ENCODE assay signal across 14 cellular contexts in genomic region chr12:2384533-2385328, GRCh38.
A peak's percentile ranks its signal among the peaks of the same experiment; 100 is the strongest.
DNase-seq lines count a peak whose midpoint lies in the region; ATAC-seq and TF ChIP-seq lines count a peak whose summit lies in the region.
"Had no signal": no experiment of that assay in that cellular context is flagged by ENCODE, and none has a peak within 500 bp of the region (broad histone marks: within the 10 kb centered on the region; RNA-seq: fewer than 3 reads in every experiment).

No MANE protein-coding gene starts in this region.

- CTCF ChIA-PET in mammary epithelial cell (lab: Charles Lee; ENCODE audit: low non-redundant PET) = no interaction called here

- no peak for TF ChIP-seq EP300 in stomach (IDR thresholded peaks at IDR 0.05)

- H3K27me3 Mint-ChIP-seq in H9 (ENCODE audit: low read depth) = no peaks in the 10 kb centered on the region
- H3K27me3 Mint-ChIP-seq: naive B cell had no signal

- no peak overlapping the region for H2AK5ac ChIP-seq in H9 (ENCODE audit: insufficient read length, low read length)

- H2AFZ ChIP-seq in H9 (ENCODE audit: low read length) (no peak overlapping the region), mammary epithelial cell (ENCODE audit: low read depth, low read length) (peak overlapping the region; percentile 30)

- no peak overlapping the region for H2BK12ac ChIP-seq in H9 (ENCODE audit: insufficient read length, low read depth, low read length)

- no TSS peak for BruUV-seq in mammary epithelial cell (replicated peaks; lab: Mats Ljungman, UMichigan)

- DNase-seq in H9 (no peak), mammary epithelial cell (no peak), left kidney (ENCODE audit: low read depth, low spot score) (peak; percentile 63), stomach (no peak), ecto neural progenitor cell (ENCODE audit: low spot score) (no peak), BE2C (no peak)
- DNase-seq: activated CD4-positive, alpha-beta memory T cell treated with anti-CD3 and anti-CD28 coated beads, Interleukin-2, amount 10 ng/mL, durations not matched to agents 7 days and 5 days; amygdala; DMS79 treated with DMSO at 0.1 percent for 48 hours; GOT3; naive B cell; NCI-H526 treated with DMSO at 0.1 percent for 48 hours had no signal

- no peaks in the 10 kb centered on the region for H3K36me3 Mint-ChIP-seq in H9 (ENCODE audit: insufficient read depth in 1 of 3, low read depth in 3 of 3)
- H3K36me3 Mint-ChIP-seq: naive B cell had no signal

- peaks cover 4 to 6% of the 10 kb centered on the region in 2 experiments for H3K4me1 Mint-ChIP-seq in H9
- H3K4me1 Mint-ChIP-seq: naive B cell had no signal

- no peaks in the 10 kb centered on the region for H3K79me1 ChIP-seq in H9 (ENCODE audit: insufficient read depth, low read depth, low read length, poor library complexity, severe bottlenecking)

- H2BK20ac ChIP-seq in H9 (ENCODE audit: low read depth, low read length, poor library complexity, severe bottlenecking) = no peak overlapping the region

- no peak overlapping the region for H3K4ac ChIP-seq in H9 (ENCODE audit: low read depth, low read length)

- H3K27ac ChIP-seq in H9 (ENCODE audit: insufficient read length, low read depth, low read length) (no peak overlapping the region), mammary epithelial cell (ENCODE audit: insufficient read depth, low read depth, low read length) (no peak overlapping the region), stomach (peak overlapping the region in 4 of 5 donors; percentile 36 to 82 (median 66))

- no peak overlapping the region for H2BK5ac ChIP-seq in H9 (ENCODE audit: insufficient read length, low read length)

- no CpG with 5 or more reads among the region's 15 CpGs for WGBS in H9 (ENCODE audit: extremely low coverage, insufficient read length, low lambda C conversion rate)
- 27% methylated on average over 13 of the region's 15 CpGs for WGBS in mammary epithelial cell (ENCODE audit: low coverage, missing lambda C conversion rate)
- WGBS in stomach, 5 donors = 62 to 73% (median 68%) methylated on average over 15 of the region's 15 CpGs

- H3K4me1 ChIP-seq in H9 (ENCODE audit: insufficient read depth, low read length) (no peaks in the 10 kb centered on the region), mammary epithelial cell (ENCODE audit: insufficient read depth, low read length) (peaks cover 5% of the 10 kb centered on the region), stomach (peaks cover 0 to 52% (median 16%) of the 10 kb centered on the region in 4 donors), BE2C (no peaks in the 10 kb centered on the region)

- no peak for TF ChIP-seq POLR2A in stomach (IDR thresholded peaks at IDR 0.05)

- dilution Hi-C loops in mammary epithelial cell (cut with HindIII; ENCODE audit: low sequenced_read_pairs) = no loop called here

- no peak overlapping the region for H3K4me3 ChIP-seq in mammary epithelial cell (replicated peaks in 1 of 3; ENCODE audit: insufficient read depth in 1 of 3, low read depth in 2 of 3, low read length in 3 of 3)
- H3K4me3 ChIP-seq in stomach = peak overlapping the region in 1 of 4 donors; percentile 22
- H3K4me3 ChIP-seq in BE2C (ENCODE audit: low read depth, low read length) = no peak overlapping the region

- no peak overlapping the region for H2BK15ac ChIP-seq in H9 (ENCODE audit: low read depth, low read length)

- intact Hi-C loops in mammary epithelial cell (cut with micrococcal nuclease) (loop anchor here (10.0 kb wide), 1 partner anchor 330 kb away; the partner anchor contains the start of gene CACNA1C), stomach (cut with DNase I; ENCODE audit: low total_unique reads) (no loop called here)

- H3K23ac ChIP-seq in H9 (ENCODE audit: insufficient read length, low read depth, low read length) = no peak overlapping the region

- no peak overlapping the region for H4K91ac ChIP-seq in H9 (ENCODE audit: insufficient read length, low read depth, low read length)

- H4K8ac ChIP-seq in H9 (replicated peaks; ENCODE audit: insufficient read length, low read depth, low read length) = no peak overlapping the region

- H3K27me3 ChIP-seq in H9 (ENCODE audit: insufficient read depth, low read length) (no peaks in the 10 kb centered on the region), mammary epithelial cell (ENCODE audit: insufficient read depth, low read length) (no peaks in the 10 kb centered on the region), stomach (no peaks in the 10 kb centered on the region), BE2C (peaks cover 23% of the 10 kb centered on the region)

- H3K79me2 ChIP-seq in H9 (ENCODE audit: insufficient read depth, low read length) = no peaks in the 10 kb centered on the region
- no peaks in the 10 kb centered on the region for H3K79me2 ChIP-seq in mammary epithelial cell (ENCODE audit: insufficient read depth, low read length)

- H2BK120ac ChIP-seq in H9 (ENCODE audit: low read depth, low read length, poor library complexity, severe bottlenecking) = no peak overlapping the region

- no peak overlapping the region for H3K4me3 Mint-ChIP-seq in H9
- H3K4me3 Mint-ChIP-seq: activated CD4-positive, alpha-beta memory T cell treated with anti-CD3 and anti-CD28 coated beads, Interleukin-2, amount 10 ng/mL, durations not matched to agents 7 days and 5 days; naive B cell had no signal

- H4K20me1 ChIP-seq in H9 (ENCODE audit: control insufficient read depth, insufficient read depth, insufficient read length) (no peaks in the 10 kb centered on the region), mammary epithelial cell (ENCODE audit: insufficient read depth, low read length) (no peaks in the 10 kb centered on the region)

- H3K23me2 ChIP-seq in H9 (ENCODE audit: insufficient read length, low read depth, low read length, poor library complexity, severe bottlenecking) = no peaks in the 10 kb centered on the region

- no peak overlapping the region for H3T11ph ChIP-seq in H9 (ENCODE audit: low read length)

- ATAC-seq in HG02938 (IDR thresholded peaks at IDR 0.05; ENCODE audit: unreplicated experiment) (no peak), HG03095 (IDR thresholded peaks at IDR 0.05; ENCODE audit: unreplicated experiment) (no peak)

- TF ChIP-seq CTCF in H9 (conservative IDR thresholded peaks at IDR 0.05) = peak; percentile 29; the same call in 2 of the 3 replicates
- TF ChIP-seq CTCF in mammary epithelial cell (conservative IDR thresholded peaks at IDR 0.05 in 1 of 2, IDR thresholded peaks at IDR 0.05 in 1 of 2; ENCODE audit: extremely low read depth in 1 of 2, insufficient read depth in 1 of 2, low read depth in 1 of 2, low read length in 2 of 2) = peak in 1 of 2 donors; percentile 3
- no peak for TF ChIP-seq CTCF in stomach (IDR thresholded peaks at IDR 0.05)
- no peak for TF ChIP-seq CTCF in BE2C (IDR thresholded peaks at IDR 0.05; ENCODE audit: low read depth, low read length)

- no peak overlapping the region for H3K27ac Mint-ChIP-seq in H9
- H3K27ac Mint-ChIP-seq: activated CD4-positive, alpha-beta memory T cell treated with anti-CD3 and anti-CD28 coated beads, Interleukin-2, amount 10 ng/mL, durations not matched to agents 7 days and 5 days had no signal

- no peak overlapping the region for H4K5ac ChIP-seq in H9 (ENCODE audit: insufficient read length, low read depth, low read length)

- H3K56ac ChIP-seq in H9 (ENCODE audit: insufficient read length, low read depth, low read length) = no peak overlapping the region

- no peak overlapping the region for H3K14ac ChIP-seq in H9 (ENCODE audit: insufficient read depth, low read length)

- no peak overlapping the region for H3K4me2 ChIP-seq in H9 (ENCODE audit: insufficient read depth, insufficient read length, low read length)
- H3K4me2 ChIP-seq in mammary epithelial cell (ENCODE audit: insufficient read depth, low read depth, low read length) = no peak overlapping the region

- H3K36me3 ChIP-seq in mammary epithelial cell (ENCODE audit: insufficient read depth, low read length) (no peaks in the 10 kb centered on the region), stomach (no peaks in the 10 kb centered on the region), BE2C (no peaks in the 10 kb centered on the region)

- H3K9ac ChIP-seq in H9 (ENCODE audit: extremely low read depth, insufficient read length, low read length) (no peak overlapping the region), mammary epithelial cell (ENCODE audit: insufficient read depth, low read length) (no peak overlapping the region)

- H3K9me3 ChIP-seq in H9 (ENCODE audit: control insufficient read depth, low read depth, low read length) (no peaks in the 10 kb centered on the region), mammary epithelial cell (replicated peaks; ENCODE audit: insufficient read depth, low read length) (no peaks in the 10 kb centered on the region), stomach (no peaks in the 10 kb centered on the region), BE2C (no peaks in the 10 kb centered on the region)

- no peaks in the 10 kb centered on the region; a peak in 1 of 5 replicates for H3K9me3 Mint-ChIP-seq in H9
- H3K9me3 Mint-ChIP-seq: activated CD4-positive, alpha-beta memory T cell treated with anti-CD3 and anti-CD28 coated beads, Interleukin-2, amount 10 ng/mL, durations not matched to agents 7 days and 5 days; naive B cell had no signal

- H3K18ac ChIP-seq in H9 (ENCODE audit: insufficient read length, low read depth, low read length) = no peak overlapping the region

- in situ Hi-C loops in mammary epithelial cell (cut with MboI; ENCODE audit: low sequenced_read_pairs in 2 of 2) = loop anchor here in 1 of 2 donors (10.0 kb wide), 1 partner anchor 330 kb away; the partner anchor contains the start of gene CACNA1C

Comparison
In these comparisons a context has a peak if more than half of its experiments do, and no peak if none do; other contexts are left out.
1. H3K27ac ChIP-seq: peak in stomach (4 of 5); none in H9 (single experiment) and mammary epithelial cell (single experiment).